34 cellular contexts compared by ENCODE assay signal in genomic region chr5:39384271-39384670, GRCh38. TPM values are rescaled to one million over a fixed set of nuclear protein-coding genes. Genes with fewer than 3 reads are reported as not detected.
"Had no signal": no experiment of that assay in that cellular context is flagged by ENCODE, and none has a peak within 500 bp of the region (broad histone marks: within the 10 kb centered on the region; RNA-seq: fewer than 3 reads in every experiment).

No MANE protein-coding gene starts in this region.

- H3K4me1 ChIP-seq: SJCRH30 had no signal

- H3K36me3 Mint-ChIP-seq: T-cell had no signal

- H3K4me3 Mint-ChIP-seq: T-cell had no signal

- ATAC-seq: Panc1, Right ventricle myocardium inferior, SK-N-SH treated with all-trans-retinoic acid at 6 μM for 48 hours, T-cell had no signal

- DNase-seq: Kasumi-1, MG63, MV-4-11, NCI-H1092, NCI-H1105, NCI-H1417 treated with DMSO at 0.1 percent for 48 hours, NCI-H1436 treated with DMSO at 0.1 percent for 48 hours, NCI-H1694 treated with DMSO at 0.1 percent for 48 hours, NCI-H1930, NCI-H2029 treated with DMSO at 0.1 percent for 48 hours, NCI-H2081 treated with DMSO at 0.1 percent for 48 hours, NCI-H2107, NCI-H2171, NCI-H226, NCI-H446 treated with DMSO at 0.1 percent for 48 hours, NCI-H510A, NCI-H524, NCI-H526, NCI-H69, NCI-H748 treated with DMSO at 0.1 percent for 48 hours, NCI-H82, SHP77, SIG-M5, SJCRH30, T-cell had no signal

- H2AFZ ChIP-seq: PC-9 had no signal

- H3K9me3 ChIP-seq: MG63, SJCRH30 had no signal

- H3K4me2 ChIP-seq: PC-9 had no signal

- H3K9me3 Mint-ChIP-seq: T-cell had no signal

- H3K27me3 ChIP-seq: MG63, SJCRH30 had no signal

- H3K27ac Mint-ChIP-seq: T-cell had no signal

- H3K4me1 Mint-ChIP-seq: T-cell had no signal

- H3K27ac ChIP-seq: PC-9, RWPE1, SJCRH30, SK-N-MC had no signal

- H3K4me3 ChIP-seq: MG63, PC-9, SJCRH30, SK-N-MC had no signal

RNA-seq across cellular contexts. Expression of gene C9, which starts 20.0 kb away (rescaled TPM):
- total RNA-seq: M059J, OCI-LY7, PC-9, Right ventricle myocardium inferior, RPMI7951, SJCRH30 had no signal
